ENCODE assay signal across 8 cellular contexts in the genomic region with DNA sequence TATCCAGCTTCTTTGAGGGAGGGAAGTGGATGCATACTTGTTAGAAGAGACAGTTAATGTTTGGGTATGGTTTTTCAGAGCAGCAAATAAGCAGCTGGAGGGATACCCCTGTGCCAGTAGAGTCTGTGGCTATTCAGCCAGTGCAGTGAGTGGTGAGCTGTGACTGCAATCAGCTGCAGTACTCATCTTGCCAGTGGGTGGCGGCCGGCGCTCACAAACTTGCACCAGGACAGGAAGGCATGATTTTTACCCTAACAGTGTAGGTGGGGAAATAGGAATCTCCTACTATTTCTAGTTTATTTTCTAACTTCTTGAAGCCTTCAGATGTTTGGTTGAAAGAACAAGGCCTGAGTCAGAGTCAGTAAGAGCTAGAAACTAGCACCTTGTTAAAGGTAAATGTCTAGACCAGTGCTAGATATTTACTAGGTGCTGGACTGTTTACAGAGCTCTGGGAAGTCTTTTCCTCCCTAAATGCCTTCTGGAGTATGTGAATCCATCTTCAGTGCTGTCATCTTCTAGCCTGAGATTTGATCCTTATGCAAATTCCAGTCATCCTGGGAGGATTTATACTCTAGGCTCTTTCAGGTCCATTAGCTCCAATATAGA. TPM values are rescaled to one million over a fixed set of nuclear protein-coding genes. Genes with fewer than 3 reads are reported as not detected.
DNase-seq lines count a peak whose midpoint lies in the region; ATAC-seq lines count a peak whose summit lies in the region.

No MANE protein-coding gene starts in this region.

- in situ Hi-C loops in Caki2 (cut with HindIII; ENCODE audit: low pct_unique_long_range_greater_than_20kb, low sequenced_read_pairs): no loop called here

- ATAC-seq in GM19328 (IDR thresholded peaks at IDR 0.05; ENCODE audit: unreplicated experiment) (peak; percentile 70), HG03439 (IDR thresholded peaks at IDR 0.05; ENCODE audit: unreplicated experiment) (peak; percentile 74), GM19467 (IDR thresholded peaks at IDR 0.05; ENCODE audit: unreplicated experiment) (no peak)

- intact Hi-C loops in cardiac septum (cut with DNase I): loop anchor here (2.0 to 10.0 kb wide), 2 partner anchors 344 to 590 kb away; no protein-coding TSS in a partner anchor

- DNase-seq in Caki2 (ENCODE audit: low read depth): peak; percentile 50
- peak; percentile 75 for DNase-seq in SK-N-DZ (ENCODE audit: low spot score)
- DNase-seq in activated naive CD4-positive, alpha-beta T cell treated with anti-CD3 and anti-CD28 coated beads, Interleukin-2, amount 50 U/mL, for 16 hours: peak; percentile 62
- peak; percentile 88 for DNase-seq in cardiac septum (ENCODE audit: low spot score)
- DNase-seq in renal cortical epithelial cell (ENCODE audit: low read depth): peak; percentile 47

RNA-seq across cellular contexts. Expression of gene TIMP4, which starts 23.6 kb away (rescaled TPM):
- 9.8 and 10.5 TPM in 2 replicates for total RNA-seq in Caki2 (2014; rRNA removed; shearing (Covaris generic); ENCODE audit: low replicate concordance)
- polyA plus RNA-seq in SK-N-DZ (2014; cell fraction: cytosol; rRNA removed): not detected in 2 replicates
- polyA plus RNA-seq in SK-N-DZ (2014; cell fraction: nucleus; rRNA removed): not detected in 2 replicates
- 4.3 TPM for total RNA-seq in cardiac septum
- 0.25 and 0.69 TPM in 2 replicates for total RNA-seq in renal cortical epithelial cell
